10 cellular contexts compared by ENCODE assay signal in genomic region chr2:38598200-38598990, GRCh38. TPM values are rescaled to one million over a fixed set of nuclear protein-coding genes. Genes with fewer than 3 reads are reported as not detected.
DNase-seq lines count a peak whose midpoint lies in the region; ATAC-seq, FAIRE-seq and TF ChIP-seq lines count a peak whose summit lies in the region.
"Had no signal": no experiment of that assay in that cellular context is flagged by ENCODE, and none has a peak within 500 bp of the region (broad histone marks: within the 10 kb centered on the region; RNA-seq: fewer than 3 reads in every experiment).

No MANE protein-coding gene starts in this region.

- no peak overlapping the region for H4K91ac ChIP-seq in H1 (replicated peaks; ENCODE audit: insufficient read length, low read length)

- H3K23me2 ChIP-seq in H1 (ENCODE audit: low read depth, low read length): peaks cover 4% of the 10 kb centered on the region; the same call in 1 of the 2 replicates

- no peak overlapping the region for H2BK15ac ChIP-seq in H1 (ENCODE audit: low read length)

- no peak overlapping the region for H3K18ac ChIP-seq in H1 (ENCODE audit: extremely low read depth, low read length)

- FAIRE-seq in GM19239 (lab: Jason Lieb, UNC) (peak; percentile 37), H1 (lab: Jason Lieb, UNC) (no peak)

- WGBS in H1 (ENCODE audit: extremely low coverage in 1 of 2, insufficient coverage in 1 of 2, insufficient read length in 1 of 2, insufficient replicate concordance in 2 of 2, low coverage in 1 of 2, low lambda C conversion rate in 2 of 2, missing lambda C conversion rate in 1 of 2), 2 experiments: 83% methylated on average over 5 of the region's 5 CpGs; no CpG with 5 or more reads in 1 of the 2 experiments

- no peak overlapping the region for H3K4ac ChIP-seq in H1 (replicated peaks; ENCODE audit: insufficient read length, low read depth, low read length)

- no peak for TF ChIP-seq RAD21 in H1 (IDR thresholded peaks at IDR 0.05 in 1 of 2, conservative IDR thresholded peaks at IDR 0.05 in 1 of 2; ENCODE audit: low read depth in 2 of 2, low read length in 2 of 2)

- CTCF ChIA-PET in H1 (lab: Charles Lee; ENCODE audit: partially characterized antibody): interaction anchor here (0.6 to 14.3 kb wide), 5 partner anchors 9 to 144 kb away, joined by 3 to 119 read pairs (median 5); no protein-coding TSS in a partner anchor

- no peak for ATAC-seq in GM18519 (IDR thresholded peaks at IDR 0.05; ENCODE audit: low FRiP score, unreplicated experiment)
- ATAC-seq in GM21423 (IDR thresholded peaks at IDR 0.05; ENCODE audit: unreplicated experiment): no peak

- POLR2A ChIA-PET in H1 (lab: Charles Lee; ENCODE audit: partially characterized antibody): interaction anchor here (0.6 to 21.1 kb wide), 5 partner anchors 10 to 145 kb away, joined by 3 to 334 read pairs (median 3); partner anchors contain the start of gene SRSF7

- no peak overlapping the region for H2BK12ac ChIP-seq in H1 (ENCODE audit: low read depth, low read length)

- TF ChIP-seq EP300 in H1 (IDR thresholded peaks at IDR 0.05; ENCODE audit: borderline replicate concordance in 1 of 2, low read depth in 2 of 2, low read length in 2 of 2): no peak

- no peak overlapping the region for H3K23ac ChIP-seq in H1 (ENCODE audit: insufficient read length)

- H2BK20ac ChIP-seq in H1 (ENCODE audit: low read length): no peak overlapping the region

- H2AK5ac ChIP-seq in H1 (ENCODE audit: low read depth, low read length): no peak overlapping the region

- no peaks in the 10 kb centered on the region; the same call in 1 of the 2 replicates for H3K79me1 ChIP-seq in H1 (ENCODE audit: low read depth, low read length)

- no peaks in the 10 kb centered on the region for H3K36me3 ChIP-seq in H1 (ENCODE audit: control insufficient read depth in 2 of 4, insufficient read depth in 4 of 4, low read length in 3 of 4)
- no peaks in the 10 kb centered on the region for H3K36me3 ChIP-seq in rectal smooth muscle tissue (ENCODE audit: control insufficient read depth, insufficient read depth, low read length)

- H3K27me3 ChIP-seq in H1 (replicated peaks in 1 of 4; ENCODE audit: control insufficient read depth in 3 of 4, extremely low read depth in 1 of 4, insufficient read depth in 3 of 4, low read length in 3 of 4) (no peaks in the 10 kb centered on the region), rectal smooth muscle tissue (ENCODE audit: control insufficient read depth, insufficient read depth, low read length) (no peaks in the 10 kb centered on the region)

- no peak overlapping the region for H4K5ac ChIP-seq in H1 (ENCODE audit: insufficient read length, low read depth, low read length)

- H3K9ac ChIP-seq in H1 (replicated peaks in 1 of 4; ENCODE audit: extremely low read depth in 1 of 4, low read depth in 3 of 4, low read length in 3 of 4) (no peak overlapping the region), rectal smooth muscle tissue (ENCODE audit: low read length) (no peak overlapping the region)

- H3K4me1 ChIP-seq in H1 (replicated peaks in 1 of 4; ENCODE audit: control insufficient read depth in 3 of 4, insufficient read depth in 4 of 4, low read length in 3 of 4): peaks cover 0 to 6% (median 4%) of the 10 kb centered on the region in 4 experiments; a peak in 4 of 7 replicates
- peaks cover 20% of the 10 kb centered on the region for H3K4me1 ChIP-seq in rectal smooth muscle tissue (ENCODE audit: control insufficient read depth, insufficient read depth, low read length)

- TF ChIP-seq CTCF in NB4 (IDR thresholded peaks at IDR 0.05; ENCODE audit: low read depth, low read length) (no peak), H1 (IDR thresholded peaks at IDR 0.05; ENCODE audit: control extremely low read depth in 1 of 3, insufficient read depth in 1 of 3, low read depth in 1 of 3, low read length in 3 of 3) (no peak)

- H3K4me2 ChIP-seq in H1 (ENCODE audit: insufficient read depth in 1 of 2, low read depth in 2 of 2, low read length in 2 of 2): peak overlapping the region; percentile 40 to 77

- H3K79me2 ChIP-seq in H1 (ENCODE audit: control insufficient read depth in 1 of 2, insufficient read depth in 2 of 2, low read length in 2 of 2): peaks cover 24 to 83% of the 10 kb centered on the region in 2 experiments

- H2BK5ac ChIP-seq in H1 (ENCODE audit: low read depth, low read length): no peak overlapping the region

- no peak overlapping the region for H3K56ac ChIP-seq in H1 (replicated peaks; ENCODE audit: insufficient read length, low read depth, low read length)

- DNase-seq in GM19239 (ENCODE audit: insufficient read length, low spot score): no peak
- DNase-seq in NB4 (ENCODE audit: low read depth): peak; percentile 26
- DNase-seq in H1 (ENCODE audit: low read depth in 1 of 2, low spot score in 2 of 2): no peak
- no peak for DNase-seq in head of caudate nucleus
- DNase-seq in DMS53 (lab: John Stamatoyannopoulos, UW): no peak
- DNase-seq: effector CD8-positive, alpha-beta T cell; midbrain had no signal

- no peak overlapping the region for H4K8ac ChIP-seq in H1 (ENCODE audit: extremely low read depth, insufficient read depth, low read length)

- H2BK120ac ChIP-seq in H1 (replicated peaks; ENCODE audit: low read depth, low read length): no peak overlapping the region

- H4K20me1 ChIP-seq in H1 (replicated peaks in 1 of 2; ENCODE audit: control insufficient read depth in 1 of 2, insufficient read depth in 2 of 2, low read length in 2 of 2): peaks cover 6 to 20% of the 10 kb centered on the region in 2 experiments

- no peak overlapping the region; the same call in 1 of the 2 replicates for H3K27ac ChIP-seq in H1 (ENCODE audit: low read depth, low read length)
- H3K27ac ChIP-seq in rectal smooth muscle tissue (ENCODE audit: low read depth, low read length): peak overlapping the region; percentile 61

- intact Hi-C loops in head of caudate nucleus (cut with DNase I): no loop called here

- no peaks in the 10 kb centered on the region for H3K9me3 ChIP-seq in H1 (ENCODE audit: insufficient read depth in 2 of 2, low read depth in 1 of 2, low read length in 1 of 2)

- H3K14ac ChIP-seq in H1 (ENCODE audit: insufficient read length): no peak overlapping the region

- TF ChIP-seq POLR2A in NB4 (IDR thresholded peaks at IDR 0.05; ENCODE audit: extremely low read depth, insufficient read length) (no peak), H1 (IDR thresholded peaks at IDR 0.05; ENCODE audit: control extremely low read depth in 1 of 2, low read depth in 2 of 2, low read length in 2 of 2) (no peak)

- no peak overlapping the region for H2AFZ ChIP-seq in H1 (ENCODE audit: low read length)

- peak overlapping the region; percentile 66 for H3K4me3 ChIP-seq in NB4 (ENCODE audit: low read depth, low read length)
- H3K4me3 ChIP-seq in H1 (ENCODE audit: extremely low read depth in 1 of 4, insufficient read depth in 2 of 4, low read depth in 3 of 4, low read length in 4 of 4): peak overlapping the region in 1 of 4 experiments; percentile 80; a peak in 1 of 8 replicates
- peak overlapping the region; percentile 35 for H3K4me3 ChIP-seq in rectal smooth muscle tissue (ENCODE audit: low read length)

TF ChIP-seq in H1, 55 proteins besides CTCF, POLR2A, EP300 and RAD21:
- TF ChIP-seq POU5F1 (IDR thresholded peaks at IDR 0.05; ENCODE audit: low read depth, low read length) (no peak), ATF2 (IDR thresholded peaks at IDR 0.05; ENCODE audit: low read length) (0 out of 2 replicates have a peak, but pooled peaks have one; percentile 23)

RNA-seq across cellular contexts. Expression of gene HNRNPLL, which starts 4.3 kb away (rescaled TPM):
- 69.3 TPM in 2 replicates for total RNA-seq in H1 (2021; fragmentation: NEBNext Ultra II Directional; extraction: Animal tissue kit (Norgen Biotek cat#: 25700))
- 11.1 and 18.6 TPM in 2 replicates for polyA plus RNA-seq in H1 (2011; rRNA removed)
- 23.1 TPM for polyA plus RNA-seq in H1 (2011; cell fraction: cytosol; rRNA removed)
- polyA plus RNA-seq in H1 (2011; cell fraction: nucleus; rRNA removed): 16.1 TPM
- polyA plus RNA-seq in H1 (2012, experiment 1 of 2): 31.0 to 61.2 TPM (median 34.3 TPM) in 4 replicates
- polyA plus RNA-seq in H1 (2012, experiment 2 of 2): 5.6 TPM
- 26.9 TPM for polyA plus RNA-seq in H1 (2013, experiment 1 of 2)
- 27.9 TPM for polyA plus RNA-seq in H1 (2013, experiment 2 of 2)
- 34.2 and 57.9 TPM in 2 replicates for polyA minus RNA-seq in H1 (2011; rRNA and poly(A)+ RNA removed)
- polyA minus RNA-seq in H1 (2011; cell fraction: cytosol; rRNA and poly(A)+ RNA removed): 27.4 TPM
- polyA minus RNA-seq in H1 (2011; cell fraction: nucleus; rRNA and poly(A)+ RNA removed): 93.9 TPM
